13 cellular contexts compared by ENCODE assay signal in the genomic region with DNA sequence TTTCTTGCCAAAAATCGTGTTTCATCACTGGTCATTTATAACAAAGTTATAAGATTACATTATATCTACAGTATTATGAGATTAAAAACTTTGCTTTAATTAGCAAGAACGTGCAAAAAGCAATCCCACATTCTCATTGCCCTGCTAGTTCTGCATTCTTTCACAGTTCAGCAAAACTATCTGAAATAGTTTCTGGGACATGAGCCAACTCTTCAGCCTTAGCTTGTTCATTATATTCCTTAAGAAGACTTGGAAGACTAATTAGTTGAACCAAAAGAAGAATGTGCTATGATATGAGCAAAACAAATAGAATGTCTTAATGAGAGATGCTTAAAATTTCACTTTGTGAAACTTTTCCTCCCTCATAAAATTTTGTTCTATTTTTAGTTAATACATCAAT.
DNase-seq lines count a peak whose midpoint lies in the region; ATAC-seq and TF ChIP-seq lines count a peak whose summit lies in the region.
"Had no signal": no experiment of that assay in that cellular context is flagged by ENCODE, and none has a peak within 500 bp of the region (broad histone marks: within the 10 kb centered on the region; RNA-seq: fewer than 3 reads in every experiment).

No MANE protein-coding gene starts in this region.

- peak in 1 of 4 donors; percentile 58 for ATAC-seq in heart left ventricle
- ATAC-seq in right cardiac atrium = no peak
- ATAC-seq in left lung = peak; percentile 63
- no peak for ATAC-seq in GM21576 (IDR thresholded peaks at IDR 0.05; ENCODE audit: unreplicated experiment)
- no peak for ATAC-seq in GM18502 (IDR thresholded peaks at IDR 0.05; ENCODE audit: poor library complexity, unreplicated experiment)
- ATAC-seq: A549; activated CD8-positive, alpha-beta memory T cell treated with anti-CD3 and anti-CD28 coated beads, Interleukin-2, amount 10 ng/mL, durations not matched to agents 7 days and 5 days; stimulated activated effector memory CD8-positive, alpha-beta T cell treated with anti-CD3 and anti-CD28 coated beads, Interleukin-12 subunit alpha, Interleukin-12 subunit beta, amount 100 ng/mL, for 72 hours had no signal

- H3K36me3 ChIP-seq in heart left ventricle = peaks cover 0 to 46% (median 4%) of the 10 kb centered on the region in 9 donors
- H3K36me3 ChIP-seq in left lung = no peaks in the 10 kb centered on the region

- no peak for DNase-seq in heart left ventricle
- no peak for DNase-seq in right cardiac atrium
- peak; percentile 26 for DNase-seq in dermis blood vessel endothelial cell
- no peak for DNase-seq in left lung
- DNase-seq in mucosa of gallbladder (ENCODE audit: low spot score) = no peak
- DNase-seq in NCI-H82 treated with DMSO at 0.1 percent for 48 hours (lab: John Stamatoyannopoulos, UW; ENCODE audit: unreplicated experiment) = no peak
- DNase-seq: activated CD8-positive, alpha-beta memory T cell treated with anti-CD3 and anti-CD28 coated beads, Interleukin-2, amount 10 ng/mL, durations not matched to agents 7 days and 5 days; NCI-H69; T-helper 2 cell had no signal

- WGBS in heart left ventricle, 4 donors = 0 to 6% (median 4%) methylated on average over 2 of the region's 2 CpGs
- 1% methylated on average over 2 of the region's 2 CpGs for WGBS in right cardiac atrium

- H3K9me3 ChIP-seq in heart left ventricle (no peaks in the 10 kb centered on the region), right cardiac atrium (ENCODE audit: control insufficient read depth, low read length) (no peaks in the 10 kb centered on the region), left lung (no peaks in the 10 kb centered on the region)
- H3K9me3 ChIP-seq: A549 had no signal

- peaks cover 0 to 32% (median 19%) of the 10 kb centered on the region in 12 donors for H3K4me1 ChIP-seq in heart left ventricle
- peaks cover 2% of the 10 kb centered on the region for H3K4me1 ChIP-seq in right cardiac atrium (ENCODE audit: control insufficient read depth, insufficient read depth, low read length)
- peaks cover 3 to 12% of the 10 kb centered on the region in 2 donors for H3K4me1 ChIP-seq in left lung
- H3K4me1 ChIP-seq: A549 had no signal

- no peaks in the 10 kb centered on the region for H3K27me3 ChIP-seq in heart left ventricle
- H3K27me3 ChIP-seq in right cardiac atrium (ENCODE audit: control insufficient read depth, insufficient read depth) = no peaks in the 10 kb centered on the region
- no peaks in the 10 kb centered on the region for H3K27me3 ChIP-seq in left lung

- peak overlapping the region in 9 of 12 donors; percentile 9 to 70 (median 47) for H3K27ac ChIP-seq in heart left ventricle
- H3K27ac ChIP-seq in right cardiac atrium (ENCODE audit: low read length) = no peak overlapping the region
- peak overlapping the region in 1 of 2 donors; percentile 60 for H3K27ac ChIP-seq in left lung
- H3K27ac ChIP-seq: A549 had no signal

- intact Hi-C loops in heart left ventricle (cut with DNase I) (loop anchor here in 2 of 10 donors (5.0 to 10.0 kb wide), 2 partner anchors 37 to 50 kb away; no protein-coding TSS in a partner anchor), right cardiac atrium (cut with DNase I) (no loop called here), left lung (cut with DNase I) (no loop called here)

- H3K4me3 ChIP-seq in heart left ventricle = no peak overlapping the region
- no peak overlapping the region for H3K4me3 ChIP-seq in right cardiac atrium (ENCODE audit: low read length)
- no peak overlapping the region for H3K4me3 ChIP-seq in left lung
- H3K4me3 ChIP-seq: A549 had no signal

- TF ChIP-seq CTCF in heart left ventricle (IDR thresholded peaks at IDR 0.05) (no peak), left lung (IDR thresholded peaks at IDR 0.05) (no peak)

- TF ChIP-seq POLR2A in heart left ventricle (IDR thresholded peaks at IDR 0.05) = no peak
